Comparison of ENCODE assay signal across 15 cellular contexts in genomic region chr4:88609387-88609786, GRCh38. TPM values are rescaled to one million over a fixed set of nuclear protein-coding genes. Genes with fewer than 3 reads are reported as not detected.
A peak's percentile ranks its signal among the peaks of the same experiment; 100 is the strongest.
DNase-seq lines count a peak whose midpoint lies in the region; ATAC-seq and TF ChIP-seq lines count a peak whose summit lies in the region.
"Had no signal": no experiment of that assay in that cellular context is flagged by ENCODE, and none has a peak within 500 bp of the region (broad histone marks: within the 10 kb centered on the region; RNA-seq: fewer than 3 reads in every experiment).

No MANE protein-coding gene starts in this region.

- H3K4me3 ChIP-seq in skin epidermis, result no peak overlapping the region
- H3K4me3 ChIP-seq: MG63 had no signal

- H3K36me3 Mint-ChIP-seq in activated T-cell treated with anti-CD3 and anti-CD28 coated beads, Interleukin-2, amount 50 U/mL, for 24 hours (ENCODE audit: low read depth), result peaks cover 55% of the 10 kb centered on the region
- peaks cover 21% of the 10 kb centered on the region for H3K36me3 Mint-ChIP-seq in endothelial cell (ENCODE audit: low read depth, unreplicated experiment)

- peak overlapping the region in 15 of 21 experiments; percentile 20 to 81 (median 67) for H3K27ac ChIP-seq in skin epidermis

- no peak for TF ChIP-seq CTCF in endothelial cell (IDR thresholded peaks at IDR 0.05; ENCODE audit: unreplicated experiment)

- no peaks in the 10 kb centered on the region for H3K27me3 Mint-ChIP-seq in activated T-cell treated with anti-CD3 and anti-CD28 coated beads, Interleukin-2, amount 50 U/mL, for 24 hours
- H3K27me3 Mint-ChIP-seq in endothelial cell (ENCODE audit: unreplicated experiment), result peaks cover 6% of the 10 kb centered on the region
- H3K27me3 Mint-ChIP-seq: activated B cell treated with CpG ODN at 0.5 μM for 24 hours, type B pancreatic cell had no signal

- POLR2A ChIA-PET in HEK293T (lab: Yijun Ruan, JAX), result no interaction called here

- H3K9me3 Mint-ChIP-seq in activated T-cell treated with anti-CD3 and anti-CD28 coated beads, Interleukin-2, amount 50 U/mL, for 24 hours, result peaks cover 9% of the 10 kb centered on the region
- no peaks in the 10 kb centered on the region for H3K9me3 Mint-ChIP-seq in endothelial cell (ENCODE audit: unreplicated experiment)
- H3K9me3 Mint-ChIP-seq: type B pancreatic cell had no signal

- no peak for DNase-seq in activated T-cell treated with anti-CD3 and anti-CD28 coated beads, Interleukin-2, amount 50 U/mL, for 24 hours
- no peak for DNase-seq in activated T-cell treated with anti-CD3 and anti-CD28 coated beads, Interleukin-2, amount 50 U/mL, for 48 hours
- peak; percentile 21 for DNase-seq in M059J (ENCODE audit: low read depth)
- DNase-seq in endothelial cell (ENCODE audit: low spot score), result no peak
- DNase-seq in HEK293T (ENCODE audit: extremely low spot score), result no peak
- DNase-seq: activated B cell treated with CpG ODN at 0.5 μM for 24 hours; activated T-cell treated with anti-CD3 and anti-CD28 coated beads, Interleukin-2, amount 50 U/mL, for 1 hour; DMS53; left ventricle myocardium superior; MG63; stimulated activated CD4-positive, alpha-beta T cell treated with anti-CD3 and anti-CD28 coated beads, Interleukin-12 subunit alpha, Interleukin-12 subunit beta, amount 100 ng/mL, for 4 hours had no signal

- CTCF ChIA-PET in HEK293T (lab: Yijun Ruan, JAX), result no interaction called here

- H3K27ac Mint-ChIP-seq in activated T-cell treated with anti-CD3 and anti-CD28 coated beads, Interleukin-2, amount 50 U/mL, for 24 hours, result peak overlapping the region; percentile 83
- peak overlapping the region; percentile 98 for H3K27ac Mint-ChIP-seq in endothelial cell (ENCODE audit: unreplicated experiment)
- H3K27ac Mint-ChIP-seq: activated B cell treated with CpG ODN at 0.5 μM for 24 hours, type B pancreatic cell had no signal

- peaks cover 80% of the 10 kb centered on the region for H3K4me1 Mint-ChIP-seq in activated T-cell treated with anti-CD3 and anti-CD28 coated beads, Interleukin-2, amount 50 U/mL, for 24 hours (ENCODE audit: low read depth)
- peaks cover 42% of the 10 kb centered on the region for H3K4me1 Mint-ChIP-seq in endothelial cell (ENCODE audit: unreplicated experiment)

- H3K4me3 Mint-ChIP-seq in activated T-cell treated with anti-CD3 and anti-CD28 coated beads, Interleukin-2, amount 50 U/mL, for 24 hours, result no peak overlapping the region
- H3K4me3 Mint-ChIP-seq in endothelial cell (ENCODE audit: unreplicated experiment), result no peak overlapping the region
- H3K4me3 Mint-ChIP-seq: activated B cell treated with CpG ODN at 0.5 μM for 24 hours, type B pancreatic cell had no signal

- no peak for ATAC-seq in HG03025 (IDR thresholded peaks at IDR 0.05; ENCODE audit: low FRiP score, unreplicated experiment)
- no peak for ATAC-seq in SK-N-SH treated with all-trans-retinoic acid at 6 μM for 48 hours
- ATAC-seq: left ventricle myocardium superior had no signal

TF ChIP-seq in HEK293T, 16 proteins besides CTCF, POLR2A, EP300 and RAD21:
- TF ChIP-seq ARNT (IDR thresholded peaks at IDR 0.05), result no peak
- TF ChIP-seq ELF4 (IDR thresholded peaks at IDR 0.05), result no peak
- no peak for TF ChIP-seq ZNF384 (IDR thresholded peaks at IDR 0.05)
- no peak for TF ChIP-seq HDGF (IDR thresholded peaks at IDR 0.05; ENCODE audit: borderline replicate concordance)
- TF ChIP-seq SUZ12 (IDR thresholded peaks at IDR 0.05), result no peak
- no peak for TF ChIP-seq FOXK2 (IDR thresholded peaks at IDR 0.05)
- TF ChIP-seq CTBP1 (IDR thresholded peaks at IDR 0.05; ENCODE audit: borderline replicate concordance), result no peak
- no peak for TF ChIP-seq TARDBP (IDR thresholded peaks at IDR 0.05)
- no peak for TF ChIP-seq L3MBTL2 (conservative IDR thresholded peaks at IDR 0.05)
- TF ChIP-seq FOXM1 (IDR thresholded peaks at IDR 0.05; ENCODE audit: borderline replicate concordance), result no peak
- no peak for TF ChIP-seq NFRKB (IDR thresholded peaks at IDR 0.05)
- no peak for TF ChIP-seq LEF1 (IDR thresholded peaks at IDR 0.05; ENCODE audit: borderline replicate concordance)
- TF ChIP-seq PKNOX1 (IDR thresholded peaks at IDR 0.05), result no peak
- TF ChIP-seq FOXA1 (IDR thresholded peaks at IDR 0.05), result no peak
- TF ChIP-seq SP1 (IDR thresholded peaks at IDR 0.05), result no peak
- TF ChIP-seq BHLHE40 (IDR thresholded peaks at IDR 0.05; ENCODE audit: borderline replicate concordance), result no peak

TF ChIP-seq in SK-N-SH treated with all-trans-retinoic acid at 6 μM for 48 hours, 23 proteins besides CTCF, POLR2A, EP300 and RAD21:
- TF ChIP-seq CREB5 (CRISPR knock-in tag; IDR thresholded peaks at IDR 0.05; ENCODE audit: low read depth), result no peak
- TF ChIP-seq SNAI2 (CRISPR knock-in tag; IDR thresholded peaks at IDR 0.05), result no peak
- TF ChIP-seq ARNTL (CRISPR knock-in tag; IDR thresholded peaks at IDR 0.05; ENCODE audit: borderline replicate concordance, low read depth), result no peak
- no peak for TF ChIP-seq GLIS3 (CRISPR knock-in tag; IDR thresholded peaks at IDR 0.05)
- TF ChIP-seq ZNF70 (CRISPR knock-in tag; IDR thresholded peaks at IDR 0.05), result no peak
- no peak for TF ChIP-seq ESRRG (CRISPR knock-in tag; IDR thresholded peaks at IDR 0.05)
- no peak for TF ChIP-seq PPARA (CRISPR knock-in tag; IDR thresholded peaks at IDR 0.05; ENCODE audit: borderline replicate concordance)
- no peak for TF ChIP-seq CSDC2 (CRISPR knock-in tag; IDR thresholded peaks at IDR 0.05)
- no peak for TF ChIP-seq POU6F1 (CRISPR knock-in tag; IDR thresholded peaks at IDR 0.05; ENCODE audit: borderline replicate concordance, low read depth)
- no peak for TF ChIP-seq PATZ1 (CRISPR knock-in tag; IDR thresholded peaks at IDR 0.05; ENCODE audit: borderline replicate concordance)
- TF ChIP-seq ZNF565 (CRISPR knock-in tag; conservative IDR thresholded peaks at IDR 0.05; ENCODE audit: low read depth), result no peak
- no peak for TF ChIP-seq ZFP30 (CRISPR knock-in tag; IDR thresholded peaks at IDR 0.05)
- no peak for TF ChIP-seq CSRNP3 (CRISPR knock-in tag; IDR thresholded peaks at IDR 0.05)
- TF ChIP-seq ZC3H10 (CRISPR knock-in tag; IDR thresholded peaks at IDR 0.05), result no peak
- TF ChIP-seq TOX (CRISPR knock-in tag; IDR thresholded peaks at IDR 0.05; ENCODE audit: borderline replicate concordance), result no peak
- no peak for TF ChIP-seq ZNF8 (CRISPR knock-in tag; IDR thresholded peaks at IDR 0.05)
- no peak for TF ChIP-seq RARB (CRISPR knock-in tag; IDR thresholded peaks at IDR 0.05)
- no peak for TF ChIP-seq BACH2 (CRISPR knock-in tag; IDR thresholded peaks at IDR 0.05; ENCODE audit: borderline replicate concordance)

RNA-seq across cellular contexts. Expression of gene HERC3, which starts 17.1 kb away (rescaled TPM):
- total RNA-seq in M059J (2014; rRNA removed; shearing (Covaris generic)), result 5.1 and 8.6 TPM in 2 replicates
- total RNA-seq in endothelial cell (ENCODE audit: unreplicated experiment), result 8.0 TPM
